ENCODE assay signal across 12 cellular contexts in the genomic region with DNA sequence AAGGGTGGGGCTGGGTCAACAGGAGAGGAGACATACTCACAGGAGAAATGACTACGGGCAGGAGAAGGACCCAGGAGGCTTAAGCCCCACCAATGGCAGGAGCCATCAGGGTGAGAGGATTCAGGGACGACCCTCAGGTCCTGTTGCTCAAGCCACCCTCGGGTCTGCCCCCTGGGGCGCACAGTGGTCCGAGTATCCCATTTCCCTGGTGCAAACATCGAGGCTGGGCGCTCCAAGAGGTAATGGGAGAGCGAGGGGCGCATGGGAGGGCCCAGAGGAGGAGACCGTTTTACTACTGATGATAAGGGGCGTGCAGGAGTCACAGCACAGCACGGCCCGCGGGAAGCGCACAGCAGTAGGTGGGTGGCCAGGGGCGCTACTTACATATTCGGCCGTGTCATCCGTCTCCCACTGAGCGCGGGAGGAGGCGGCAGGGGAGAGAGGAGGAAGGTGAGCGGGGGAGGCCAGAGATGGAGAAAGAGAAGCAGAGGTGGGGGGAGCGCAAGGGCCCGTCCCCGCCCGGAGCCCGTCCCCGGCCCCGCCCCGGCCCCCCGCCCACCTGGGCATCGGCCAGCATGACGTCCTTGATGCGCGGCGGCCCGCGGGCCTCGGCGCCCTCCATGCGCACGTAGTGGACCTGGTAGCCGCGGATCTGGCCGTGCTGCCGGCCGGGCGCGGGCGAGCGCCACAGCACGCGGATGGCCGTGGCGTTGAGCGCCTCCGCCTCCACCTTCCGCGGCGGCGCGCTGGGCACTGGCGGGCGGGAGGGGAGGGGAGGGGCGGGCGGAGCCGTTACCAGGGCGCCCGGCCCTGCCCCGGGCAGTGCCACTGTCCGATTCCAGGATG.
DNase-seq lines count a peak whose midpoint lies in the region; ATAC-seq and TF ChIP-seq lines count a peak whose summit lies in the region.
"Had no signal": no experiment of that assay in that cellular context is flagged by ENCODE, and none has a peak within 500 bp of the region (broad histone marks: within the 10 kb centered on the region; RNA-seq: fewer than 3 reads in every experiment).

No MANE protein-coding gene starts in this region.

- H3K4me3 ChIP-seq in iPS-15b (ENCODE audit: low read depth, low read length) (peak overlapping the region; percentile 5), thymus (ENCODE audit: low read length) (peak overlapping the region; percentile 10)
- H3K4me3 ChIP-seq: body of pancreas, SK-N-MC had no signal

- H3K27ac ChIP-seq in thymus (ENCODE audit: low read depth): no peak overlapping the region
- H3K27ac ChIP-seq: body of pancreas, SK-N-MC had no signal

- H3K27me3 ChIP-seq in iPS-15b (ENCODE audit: control insufficient read depth, insufficient read depth, low read length) (no peaks in the 10 kb centered on the region), thymus (ENCODE audit: control insufficient read depth, insufficient read depth) (peaks cover 9% of the 10 kb centered on the region)
- H3K27me3 ChIP-seq: body of pancreas had no signal

- H3K4me1 ChIP-seq in iPS-15b (ENCODE audit: control insufficient read depth, insufficient read depth, low read length) (no peaks in the 10 kb centered on the region), thymus (ENCODE audit: control insufficient read depth, insufficient read depth, low read length) (no peaks in the 10 kb centered on the region)
- H3K4me1 ChIP-seq: body of pancreas had no signal

- H3K27me3 Mint-ChIP-seq in activated T-cell treated with anti-CD3 and anti-CD28 coated beads, Interleukin-2, amount 50 U/mL, for 72 hours (ENCODE audit: low read depth): peaks cover 19% of the 10 kb centered on the region
- H3K27me3 Mint-ChIP-seq in WTC11 (ENCODE audit: low read depth): no peaks in the 10 kb centered on the region

- H3K9me3 ChIP-seq in iPS-15b (ENCODE audit: control insufficient read depth, insufficient read depth, low read length) (no peaks in the 10 kb centered on the region), thymus (ENCODE audit: control insufficient read depth) (no peaks in the 10 kb centered on the region)
- H3K9me3 ChIP-seq: body of pancreas had no signal

- H3K36me3 Mint-ChIP-seq in activated T-cell treated with anti-CD3 and anti-CD28 coated beads, Interleukin-2, amount 50 U/mL, for 72 hours (ENCODE audit: insufficient read depth in 2 of 2): no peaks in the 10 kb centered on the region
- peaks cover 13% of the 10 kb centered on the region for H3K36me3 Mint-ChIP-seq in WTC11

- no peak for TF ChIP-seq CTCF in WTC11 (IDR thresholded peaks at IDR 0.05)

- H3K9me3 Mint-ChIP-seq in activated T-cell treated with anti-CD3 and anti-CD28 coated beads, Interleukin-2, amount 50 U/mL, for 72 hours: no peaks in the 10 kb centered on the region
- no peaks in the 10 kb centered on the region for H3K9me3 Mint-ChIP-seq in WTC11
- H3K9me3 Mint-ChIP-seq: activated CD4-positive, alpha-beta memory T cell treated with anti-CD3 and anti-CD28 coated beads, Interleukin-2, amount 10 ng/mL, durations not matched to agents 7 days and 5 days had no signal

- CTCF ChIA-PET in WTC11 (lab: Charles Lee): no interaction called here

- POLR2A ChIA-PET in WTC11 (lab: Charles Lee): no interaction called here

- H3K36me3 ChIP-seq in iPS-15b (ENCODE audit: control insufficient read depth, insufficient read depth, low read length) (peaks cover 16% of the 10 kb centered on the region), thymus (ENCODE audit: control insufficient read depth, insufficient read depth) (no peaks in the 10 kb centered on the region)

- DNase-seq in activated T-cell treated with anti-CD3 and anti-CD28 coated beads, Interleukin-2, amount 50 U/mL, for 72 hours: no peak
- no peak for DNase-seq in activated T-cell treated with anti-CD3 and anti-CD28 coated beads for 4 hours
- DNase-seq in WTC11 (ENCODE audit: low spot score): no peak
- no peak for DNase-seq in Ammon's horn (ENCODE audit: low spot score)
- DNase-seq: activated CD4-positive, alpha-beta memory T cell treated with anti-CD3 and anti-CD28 coated beads, Interleukin-2, amount 10 ng/mL, durations not matched to agents 7 days and 5 days; NCI-H2171 treated with DMSO at 0.1 percent for 48 hours had no signal

- WGBS in thymus: 30% methylated on average over 72 of the region's 72 CpGs

- peak overlapping the region; percentile 57 to 74 for H3K4me3 Mint-ChIP-seq in activated T-cell treated with anti-CD3 and anti-CD28 coated beads, Interleukin-2, amount 50 U/mL, for 72 hours
- peak overlapping the region; percentile 40 for H3K4me3 Mint-ChIP-seq in WTC11
- H3K4me3 Mint-ChIP-seq: activated CD4-positive, alpha-beta memory T cell treated with anti-CD3 and anti-CD28 coated beads, Interleukin-2, amount 10 ng/mL, durations not matched to agents 7 days and 5 days had no signal

- no peak overlapping the region for H3K27ac Mint-ChIP-seq in activated T-cell treated with anti-CD3 and anti-CD28 coated beads, Interleukin-2, amount 50 U/mL, for 72 hours
- no peak overlapping the region for H3K27ac Mint-ChIP-seq in WTC11
- H3K27ac Mint-ChIP-seq: activated CD4-positive, alpha-beta memory T cell treated with anti-CD3 and anti-CD28 coated beads, Interleukin-2, amount 10 ng/mL, durations not matched to agents 7 days and 5 days had no signal

- H3K4me1 Mint-ChIP-seq in activated T-cell treated with anti-CD3 and anti-CD28 coated beads, Interleukin-2, amount 50 U/mL, for 72 hours (ENCODE audit: low read depth): peaks cover 5% of the 10 kb centered on the region
- H3K4me1 Mint-ChIP-seq in WTC11: no peaks in the 10 kb centered on the region; the same call in 1 of the 2 replicates
- H3K4me1 Mint-ChIP-seq: activated CD4-positive, alpha-beta memory T cell treated with anti-CD3 and anti-CD28 coated beads, Interleukin-2, amount 10 ng/mL, durations not matched to agents 7 days and 5 days had no signal

- H3K9ac ChIP-seq in iPS-15b (ENCODE audit: low read depth, low read length): no peak overlapping the region

- ATAC-seq in activated T-cell treated with anti-CD3 and anti-CD28 coated beads, Interleukin-2, amount 50 U/mL, for 72 hours (replicated peaks in 1 of 2): peak in 1 of 2 donors; percentile 15
- ATAC-seq in WTC11 (no peak), HG02973 (IDR thresholded peaks at IDR 0.05; ENCODE audit: unreplicated experiment) (no peak), HG03460 (IDR thresholded peaks at IDR 0.05; ENCODE audit: unreplicated experiment) (no peak)
- ATAC-seq: body of pancreas had no signal

TF ChIP-seq in WTC11, 78 proteins besides CTCF, POLR2A, EP300 and RAD21:
- no peak for TF ChIP-seq RORB (CRISPR knock-in tag; IDR thresholded peaks at IDR 0.05)
- TF ChIP-seq FOXP1 (CRISPR knock-in tag; IDR thresholded peaks at IDR 0.05; ENCODE audit: borderline replicate concordance): no peak
- TF ChIP-seq ZNF423 (CRISPR knock-in tag; IDR thresholded peaks at IDR 0.05): peak; percentile 28; the same call in 1 of the 2 replicates
- no peak for TF ChIP-seq FOXJ3 (CRISPR knock-in tag; IDR thresholded peaks at IDR 0.05; ENCODE audit: borderline replicate concordance)
